ENCODE assay signal across 10 cellular contexts in genomic region chr5:145775893-145776444, GRCh38. TPM values are rescaled to one million over a fixed set of nuclear protein-coding genes. Genes with fewer than 3 reads are reported as not detected.
DNase-seq lines count a peak whose midpoint lies in the region; ATAC-seq and TF ChIP-seq lines count a peak whose summit lies in the region.
"Had no signal": no experiment of that assay in that cellular context is flagged by ENCODE, and none has a peak within 500 bp of the region (broad histone marks: within the 10 kb centered on the region; RNA-seq: fewer than 3 reads in every experiment).

No MANE protein-coding gene starts in this region.

- no peak overlapping the region for H3K4me3 Mint-ChIP-seq in activated naive CD4-positive, alpha-beta T cell treated with anti-CD3 and anti-CD28 coated beads, Interleukin-2, amount 10 ng/mL, durations not matched to agents 7 days and 5 days
- H3K4me3 Mint-ChIP-seq: activated CD8-positive, alpha-beta memory T cell treated with anti-CD3 and anti-CD28 coated beads, Interleukin-2, amount 10 ng/mL, durations not matched to agents 7 days and 5 days; CD4-positive, alpha-beta T cell had no signal

- H3K9me3 Mint-ChIP-seq in activated naive CD4-positive, alpha-beta T cell treated with anti-CD3 and anti-CD28 coated beads, Interleukin-2, amount 10 ng/mL, durations not matched to agents 7 days and 5 days = no peaks in the 10 kb centered on the region

- no peaks in the 10 kb centered on the region for H3K27me3 Mint-ChIP-seq in activated naive CD4-positive, alpha-beta T cell treated with anti-CD3 and anti-CD28 coated beads, Interleukin-2, amount 10 ng/mL, durations not matched to agents 7 days and 5 days
- H3K27me3 Mint-ChIP-seq: activated CD8-positive, alpha-beta memory T cell treated with anti-CD3 and anti-CD28 coated beads, Interleukin-2, amount 10 ng/mL, durations not matched to agents 7 days and 5 days; CD4-positive, alpha-beta T cell had no signal

- no peaks in the 10 kb centered on the region for H3K4me1 Mint-ChIP-seq in activated naive CD4-positive, alpha-beta T cell treated with anti-CD3 and anti-CD28 coated beads, Interleukin-2, amount 10 ng/mL, durations not matched to agents 7 days and 5 days
- H3K4me1 Mint-ChIP-seq: activated CD8-positive, alpha-beta memory T cell treated with anti-CD3 and anti-CD28 coated beads, Interleukin-2, amount 10 ng/mL, durations not matched to agents 7 days and 5 days had no signal

- H3K36me3 Mint-ChIP-seq in activated naive CD4-positive, alpha-beta T cell treated with anti-CD3 and anti-CD28 coated beads, Interleukin-2, amount 10 ng/mL, durations not matched to agents 7 days and 5 days = no peaks in the 10 kb centered on the region
- H3K36me3 Mint-ChIP-seq: activated CD8-positive, alpha-beta memory T cell treated with anti-CD3 and anti-CD28 coated beads, Interleukin-2, amount 10 ng/mL, durations not matched to agents 7 days and 5 days had no signal

- peak; percentile 59 for DNase-seq in AG04449 (ENCODE audit: low read depth, low spot score)
- peak; percentile 33 for DNase-seq in NB4 (ENCODE audit: low read depth)
- peak; percentile 78 for DNase-seq in dermis blood vessel endothelial cell
- DNase-seq in lung microvascular endothelial cell (ENCODE audit: low read depth in 2 of 2) = peak; percentile 84 to 89
- DNase-seq in activated naive CD4-positive, alpha-beta T cell treated with anti-CD3 and anti-CD28 coated beads, Interleukin-2, amount 10 ng/mL, durations not matched to agents 7 days and 5 days = no peak
- no peak for DNase-seq in NCI-H128 (lab: John Stamatoyannopoulos, UW; ENCODE audit: unreplicated experiment)
- no peak for DNase-seq in stimulated activated CD4-positive, alpha-beta T cell treated with anti-CD3 and anti-CD28 coated beads, Interleukin-4, amount 100 ng/mL, for 4 hours
- DNase-seq: activated CD8-positive, alpha-beta memory T cell treated with anti-CD3 and anti-CD28 coated beads, Interleukin-2, amount 10 ng/mL, durations not matched to agents 7 days and 5 days; CD4-positive, alpha-beta T cell had no signal

- POLR2A ChIA-PET in AG04449 (lab: Yijun Ruan, JAX) = no interaction called here

- no peak overlapping the region for H3K27ac Mint-ChIP-seq in activated naive CD4-positive, alpha-beta T cell treated with anti-CD3 and anti-CD28 coated beads, Interleukin-2, amount 10 ng/mL, durations not matched to agents 7 days and 5 days
- H3K27ac Mint-ChIP-seq: activated CD8-positive, alpha-beta memory T cell treated with anti-CD3 and anti-CD28 coated beads, Interleukin-2, amount 10 ng/mL, durations not matched to agents 7 days and 5 days; CD4-positive, alpha-beta T cell had no signal

- H3K4me3 ChIP-seq in AG04449 (ENCODE audit: low read depth, low read length) = no peak overlapping the region
- H3K4me3 ChIP-seq in NB4 (ENCODE audit: low read depth, low read length) = no peak overlapping the region

- TF ChIP-seq CTCF in AG04449 (IDR thresholded peaks at IDR 0.05; ENCODE audit: insufficient read depth, low read length, missing control alignments) = no peak
- TF ChIP-seq CTCF in NB4 (IDR thresholded peaks at IDR 0.05; ENCODE audit: low read depth, low read length) = no peak

- CTCF ChIA-PET in AG04449 (lab: Yijun Ruan, JAX) = interaction anchor here (1.0 to 1.3 kb wide), 2 partner anchors 9 to 96 kb away, joined by 3 to 4 read pairs; no protein-coding TSS in a partner anchor
- CTCF ChIA-PET in activated naive CD4-positive, alpha-beta T cell treated with anti-CD3 and anti-CD28 coated beads, Interleukin-2, amount 10 ng/mL, durations not matched to agents 7 days and 5 days (lab: Charles Lee) = no interaction called here

- TF ChIP-seq POLR2A in NB4 (IDR thresholded peaks at IDR 0.05; ENCODE audit: extremely low read depth, insufficient read length) = no peak

- no peak for ATAC-seq in HG03442 (IDR thresholded peaks at IDR 0.05; ENCODE audit: unreplicated experiment)
- ATAC-seq: activated CD8-positive, alpha-beta memory T cell treated with anti-CD3 and anti-CD28 coated beads, Interleukin-2, amount 10 ng/mL, durations not matched to agents 7 days and 5 days had no signal

RNA-seq across cellular contexts. Expression of gene PRELID2, which starts 59.2 kb away (rescaled TPM):
- 22.2 and 27.9 TPM in 2 replicates for total RNA-seq in dermis blood vessel endothelial cell
- total RNA-seq in lung microvascular endothelial cell = 18.7 and 24.4 TPM in 2 replicates

Comparison
In these comparisons a context has a peak if more than half of its experiments do, and no peak if none do; other contexts are left out.
1. DNase-seq: peak in AG04449 (single experiment), NB4 (single experiment), dermis blood vessel endothelial cell (single experiment) and lung microvascular endothelial cell (2 of 2); none in activated naive CD4-positive, alpha-beta T cell treated with anti-CD3 and anti-CD28 coated beads, Interleukin-2, amount 10 ng/mL, durations not matched to agents 7 days and 5 days (single experiment), NCI-H128 (single experiment) and stimulated activated CD4-positive, alpha-beta T cell treated with anti-CD3 and anti-CD28 coated beads, Interleukin-4, amount 100 ng/mL, for 4 hours (0 of 2).